18 cellular contexts compared by ENCODE assay signal in genomic region chr2:45612265-45612664, GRCh38. TPM values are rescaled to one million over a fixed set of nuclear protein-coding genes. Genes with fewer than 3 reads are reported as not detected.
A peak's percentile ranks its signal among the peaks of the same experiment; 100 is the strongest.
DNase-seq lines count a peak whose midpoint lies in the region; ATAC-seq, FAIRE-seq and TF ChIP-seq lines count a peak whose summit lies in the region.
"Had no signal": no experiment of that assay in that cellular context is flagged by ENCODE, and none has a peak within 500 bp of the region (broad histone marks: within the 10 kb centered on the region; RNA-seq: fewer than 3 reads in every experiment).

No MANE protein-coding gene starts in this region.

- no peak for DNase-seq in activated naive CD4-positive, alpha-beta T cell treated with anti-CD3 and anti-CD28 coated beads, Interleukin-2, amount 10 ng/mL, durations not matched to agents 7 days and 5 days
- no peak for DNase-seq in activated naive CD4-positive, alpha-beta T cell treated with Interleukin-2 at 50 U/mL for 16 hours
- DNase-seq in T-helper 17 cell (no peak), kidney glomerular epithelial cell (lab: John Stamatoyannopoulos, UW) (peak; percentile 65), tibial nerve (ENCODE audit: low spot score in 2 of 2) (no peak), ureter (ENCODE audit: low spot score) (no peak), kidney (no peak), epidermal melanocyte (ENCODE audit: insufficient read length, low spot score) (no peak)
- DNase-seq: DND-41, head of caudate nucleus, NCI-H1417 treated with DMSO at 0.1 percent for 48 hours, NCI-H69, SHP77, WERI-Rb-1 had no signal

- TF ChIP-seq CTCF in tibial nerve (IDR thresholded peaks at IDR 0.05) (no peak), kidney (IDR thresholded peaks at IDR 0.05; ENCODE audit: borderline replicate concordance, extremely low read depth, insufficient read depth) (no peak)

- no peaks in the 10 kb centered on the region for H3K9me3 Mint-ChIP-seq in activated naive CD4-positive, alpha-beta T cell treated with anti-CD3 and anti-CD28 coated beads, Interleukin-2, amount 10 ng/mL, durations not matched to agents 7 days and 5 days

- no peaks in the 10 kb centered on the region for H3K36me3 ChIP-seq in tibial nerve
- no peaks in the 10 kb centered on the region for H3K36me3 ChIP-seq in kidney (ENCODE audit: control insufficient read depth in 1 of 2, insufficient read depth in 2 of 2, low read length in 2 of 2)
- H3K36me3 ChIP-seq: WERI-Rb-1 had no signal

- intact Hi-C loops in kidney (cut with DNase I): no loop called here

- no peak overlapping the region for H3K4me3 Mint-ChIP-seq in activated naive CD4-positive, alpha-beta T cell treated with anti-CD3 and anti-CD28 coated beads, Interleukin-2, amount 10 ng/mL, durations not matched to agents 7 days and 5 days
- no peak overlapping the region for H3K4me3 Mint-ChIP-seq in T-helper 17 cell

- no peak for TF ChIP-seq EP300 in tibial nerve (IDR thresholded peaks at IDR 0.05)

- peaks cover 29% of the 10 kb centered on the region for H3K4me1 Mint-ChIP-seq in activated naive CD4-positive, alpha-beta T cell treated with anti-CD3 and anti-CD28 coated beads, Interleukin-2, amount 10 ng/mL, durations not matched to agents 7 days and 5 days
- H3K4me1 Mint-ChIP-seq in T-helper 17 cell: peaks cover 10% of the 10 kb centered on the region

- H3K27me3 Mint-ChIP-seq in activated naive CD4-positive, alpha-beta T cell treated with anti-CD3 and anti-CD28 coated beads, Interleukin-2, amount 10 ng/mL, durations not matched to agents 7 days and 5 days: no peaks in the 10 kb centered on the region
- peaks cover 5% of the 10 kb centered on the region for H3K27me3 Mint-ChIP-seq in T-helper 17 cell

- H3K27ac ChIP-seq in tibial nerve (peak overlapping the region in 3 of 4 donors; percentile 43 to 93 (median 85)), kidney (ENCODE audit: low read depth in 2 of 2, low read length in 2 of 2) (peak overlapping the region in 1 of 2 donors; percentile 95)

- H3K27ac Mint-ChIP-seq in activated naive CD4-positive, alpha-beta T cell treated with anti-CD3 and anti-CD28 coated beads, Interleukin-2, amount 10 ng/mL, durations not matched to agents 7 days and 5 days: peak overlapping the region; percentile 60
- H3K27ac Mint-ChIP-seq in T-helper 17 cell: peak overlapping the region; percentile 94

- no peaks in the 10 kb centered on the region for H3K27me3 ChIP-seq in tibial nerve

- H3K36me3 Mint-ChIP-seq in activated naive CD4-positive, alpha-beta T cell treated with anti-CD3 and anti-CD28 coated beads, Interleukin-2, amount 10 ng/mL, durations not matched to agents 7 days and 5 days: peaks cover 3% of the 10 kb centered on the region
- no peaks in the 10 kb centered on the region for H3K36me3 Mint-ChIP-seq in T-helper 17 cell (ENCODE audit: low read depth)

- H3K4me3 ChIP-seq in tibial nerve (no peak overlapping the region), kidney (ENCODE audit: low read length in 2 of 2) (no peak overlapping the region)
- H3K4me3 ChIP-seq: HAP-1, lung had no signal

- no peak for FAIRE-seq in kidney (lab: Jason Lieb, UNC)
- FAIRE-seq: GM18507, HTR-8/SVneo had no signal

- ATAC-seq in T-helper 17 cell: no peak

- peaks cover 0 to 40% (median 5%) of the 10 kb centered on the region in 4 donors for H3K4me1 ChIP-seq in tibial nerve
- H3K4me1 ChIP-seq in kidney (ENCODE audit: control insufficient read depth in 1 of 2, insufficient read depth in 1 of 2, low read depth in 1 of 2, low read length in 2 of 2): no peaks in the 10 kb centered on the region

- no peak overlapping the region for H3K9ac ChIP-seq in kidney (ENCODE audit: low read length in 2 of 2)

- no peak for TF ChIP-seq POLR2A in tibial nerve (IDR thresholded peaks at IDR 0.05)

- H3K9me3 ChIP-seq in T-helper 17 cell (ENCODE audit: control insufficient read depth, low read length, poor library complexity, severe bottlenecking) (no peaks in the 10 kb centered on the region), tibial nerve (no peaks in the 10 kb centered on the region), kidney (ENCODE audit: control insufficient read depth in 1 of 2, low read length in 2 of 2) (no peaks in the 10 kb centered on the region)
- H3K9me3 ChIP-seq: HAP-1 had no signal

- 49 to 55% methylated on average over 2 of the region's 2 CpGs for WGBS in tibial nerve, 2 donors

- CTCF ChIA-PET in activated naive CD4-positive, alpha-beta T cell treated with anti-CD3 and anti-CD28 coated beads, Interleukin-2, amount 10 ng/mL, durations not matched to agents 7 days and 5 days (lab: Charles Lee): interaction anchor here (0.8 kb wide), 1 partner anchor 34 kb away, joined by 3 read pairs; no protein-coding TSS in a partner anchor

RNA-seq across cellular contexts. Expression of gene SRBD1, which starts 1.2 kb away (rescaled TPM):
- total RNA-seq in T-helper 17 cell: 10 to 100 TPM; 15.0 to 17.2 TPM
- 10 to 100 TPM; 14.7 to 36.7 (median 20.8) TPM for total RNA-seq in tibial nerve
- 30.3 TPM for total RNA-seq in ureter
- total RNA-seq in kidney: 19.5 TPM
- 5.4 TPM for polyA plus RNA-seq in kidney (ENCODE audit: insufficient read depth, low read depth, low replicate concordance)

RNA-seq across cellular contexts. Expression of gene PRKCE, which starts 39.2 kb away (rescaled TPM):
- total RNA-seq in T-helper 17 cell (10 to 100 TPM; 17.6 to 23.7 TPM), tibial nerve (10 to 100 TPM; 14.4 to 22.4 (median 17.9) TPM), ureter (54.3 TPM), kidney (27.3 TPM)
- 11.1 TPM for polyA plus RNA-seq in kidney (ENCODE audit: insufficient read depth, low read depth, low replicate concordance)
